20 cellular contexts compared by ENCODE assay signal in genomic region chr1:27584453-27584852, GRCh38. TPM values are rescaled to one million over a fixed set of nuclear protein-coding genes. Genes with fewer than 3 reads are reported as not detected.
DNase-seq lines count a peak whose midpoint lies in the region; ATAC-seq, FAIRE-seq and TF ChIP-seq lines count a peak whose summit lies in the region.
"Had no signal": no experiment of that assay in that cellular context is flagged by ENCODE, and none has a peak within 500 bp of the region (broad histone marks: within the 10 kb centered on the region; RNA-seq: fewer than 3 reads in every experiment).

No MANE protein-coding gene starts in this region.

- H3K4me1 ChIP-seq in breast epithelium (no peaks in the 10 kb centered on the region), adrenal gland (replicated peaks in 1 of 2) (peaks cover 49 to 100% of the 10 kb centered on the region in 2 donors), esophagus muscularis mucosa (peaks cover 69 to 90% (median 79%) of the 10 kb centered on the region in 4 donors), tibial artery (peaks cover 0 to 89% (median 58%) of the 10 kb centered on the region in 4 donors), pancreas (no peaks in the 10 kb centered on the region), prostate gland (replicated peaks) (no peaks in the 10 kb centered on the region)
- H3K4me1 ChIP-seq: Caco-2 had no signal

- H3K4me3 ChIP-seq in breast epithelium (no peak overlapping the region), adrenal gland (no peak overlapping the region), esophagus muscularis mucosa (no peak overlapping the region), tibial artery (no peak overlapping the region), pancreas (no peak overlapping the region), prostate gland (no peak overlapping the region)

- peak overlapping the region; percentile 36 for H3K27ac ChIP-seq in breast epithelium
- H3K27ac ChIP-seq in adrenal gland: peak overlapping the region in 4 of 5 donors; percentile 17 to 96 (median 73)
- H3K27ac ChIP-seq in esophagus muscularis mucosa (replicated peaks in 1 of 4): peak overlapping the region in 3 of 4 donors; percentile 15 to 37 (median 17)
- H3K27ac ChIP-seq in tibial artery: peak overlapping the region; percentile 84 to 97
- H3K27ac ChIP-seq in pancreas: no peak overlapping the region
- no peak overlapping the region for H3K27ac ChIP-seq in prostate gland
- H3K27ac ChIP-seq: 22Rv1 had no signal

- CTCF ChIA-PET in MCF 10A (lab: Yijun Ruan, JAX): interaction anchor here (6.6 kb wide), 1 partner anchor 27 kb away, joined by 28 read pairs; no protein-coding TSS in a partner anchor

- no peak for TF ChIP-seq CTCF in breast epithelium (IDR thresholded peaks at IDR 0.05)
- TF ChIP-seq CTCF in MCF 10A (IDR thresholded peaks at IDR 0.05; ENCODE audit: unreplicated experiment): no peak
- TF ChIP-seq CTCF in adrenal gland (IDR thresholded peaks at IDR 0.05): no peak
- TF ChIP-seq CTCF in esophagus muscularis mucosa (IDR thresholded peaks at IDR 0.05): no peak
- no peak for TF ChIP-seq CTCF in tibial artery (IDR thresholded peaks at IDR 0.05)
- TF ChIP-seq CTCF in pancreas (IDR thresholded peaks at IDR 0.05): no peak
- TF ChIP-seq CTCF in prostate gland (IDR thresholded peaks at IDR 0.05): no peak

- no peak for FAIRE-seq in pancreas (lab: Jason Lieb, UNC)
- FAIRE-seq: GM19239 had no signal

- H3K4me3 Mint-ChIP-seq in MCF 10A (ENCODE audit: unreplicated experiment): no peak overlapping the region
- H3K4me3 Mint-ChIP-seq: CD14-positive monocyte; CD8-positive, alpha-beta T cell; H9 had no signal

- no peaks in the 10 kb centered on the region for H3K9me3 Mint-ChIP-seq in MCF 10A (ENCODE audit: unreplicated experiment)
- H3K9me3 Mint-ChIP-seq: CD8-positive, alpha-beta T cell; H9 had no signal

- WGBS in adrenal gland, 4 donors: 72 to 90% (median 88%) methylated on average over 2 to 3 of the region's 3 CpGs
- 86% methylated on average over 3 of the region's 3 CpGs for WGBS in esophagus muscularis mucosa
- 97% methylated on average over 3 of the region's 3 CpGs for WGBS in pancreas, 2 donors
- 87% methylated on average over 3 of the region's 3 CpGs for WGBS in prostate gland

- peaks cover 21% of the 10 kb centered on the region for H3K4me1 Mint-ChIP-seq in MCF 10A (ENCODE audit: insufficient read depth, unreplicated experiment)

- TF ChIP-seq POLR2A in breast epithelium (IDR thresholded peaks at IDR 0.05) (no peak), adrenal gland (IDR thresholded peaks at IDR 0.05) (no peak), esophagus muscularis mucosa (IDR thresholded peaks at IDR 0.05; ENCODE audit: low read depth) (no peak), prostate gland (IDR thresholded peaks at IDR 0.05) (no peak)

- H3K9me3 ChIP-seq in breast epithelium (no peaks in the 10 kb centered on the region), adrenal gland (replicated peaks in 1 of 3) (no peaks in the 10 kb centered on the region), esophagus muscularis mucosa (no peaks in the 10 kb centered on the region), tibial artery (no peaks in the 10 kb centered on the region), pancreas (no peaks in the 10 kb centered on the region), prostate gland (no peaks in the 10 kb centered on the region)
- H3K9me3 ChIP-seq: Caco-2 had no signal

- H3K36me3 ChIP-seq in breast epithelium (no peaks in the 10 kb centered on the region), adrenal gland (replicated peaks in 1 of 2) (no peaks in the 10 kb centered on the region), esophagus muscularis mucosa (peaks cover 0 to 4% (median 0%) of the 10 kb centered on the region in 4 donors), tibial artery (peaks cover 0 to 7% (median 0%) of the 10 kb centered on the region in 3 donors), pancreas (no peaks in the 10 kb centered on the region), prostate gland (no peaks in the 10 kb centered on the region)

- POLR2A ChIA-PET in MCF 10A (lab: Yijun Ruan, JAX): interaction anchor here (1.3 to 3.5 kb wide), 3 partner anchors 9 to 95 kb away, joined by 3 to 12 read pairs (median 4); partner anchors contain the start of gene WASF2

- no peak for ATAC-seq in pancreas
- ATAC-seq: CD8-positive, alpha-beta T cell had no signal

- H3K27ac Mint-ChIP-seq in MCF 10A (ENCODE audit: low read depth, unreplicated experiment): no peak overlapping the region
- H3K27ac Mint-ChIP-seq: CD14-positive monocyte; CD8-positive, alpha-beta T cell; H9 had no signal

- DNase-seq in breast epithelium (ENCODE audit: low spot score in 2 of 2) (no peak), MCF 10A (ENCODE audit: unreplicated experiment) (no peak), adrenal gland (no peak), esophagus muscularis mucosa (ENCODE audit: extremely low spot score) (no peak), tibial artery (no peak), pancreas (no peak), prostate gland (ENCODE audit: low spot score) (no peak), NCI-H1048 (lab: John Stamatoyannopoulos, UW) (no peak)
- DNase-seq: Caco-2; CD8-positive, alpha-beta T cell; DND-41; GDM1; GOT3; H9 had no signal

- intact Hi-C loops in breast epithelium (cut with DNase I; ENCODE audit: low total_unique reads): no loop called here
- intact Hi-C loops in MCF 10A (cut with micrococcal nuclease): no loop called here
- intact Hi-C loops in adrenal gland (cut with DNase I): no loop called here
- intact Hi-C loops in esophagus muscularis mucosa (cut with DNase I): no loop called here
- intact Hi-C loops in tibial artery (cut with DNase I; ENCODE audit: low total_unique reads): no loop called here
- intact Hi-C loops in pancreas (cut with DNase I): no loop called here
- intact Hi-C loops in prostate gland (cut with DNase I): no loop called here

- no peak for TF ChIP-seq EP300 in esophagus muscularis mucosa (IDR thresholded peaks at IDR 0.05)

- BruUV-seq in MCF 10A (replicated peaks; lab: Mats Ljungman, UMichigan): no TSS peak

- H3K27me3 ChIP-seq in breast epithelium (no peaks in the 10 kb centered on the region), adrenal gland (no peaks in the 10 kb centered on the region), esophagus muscularis mucosa (no peaks in the 10 kb centered on the region), tibial artery (no peaks in the 10 kb centered on the region), pancreas (no peaks in the 10 kb centered on the region), prostate gland (replicated peaks; ENCODE audit: insufficient read depth) (no peaks in the 10 kb centered on the region)

- H3K36me3 Mint-ChIP-seq in MCF 10A (ENCODE audit: insufficient read depth, unreplicated experiment): peaks cover 10% of the 10 kb centered on the region
- H3K36me3 Mint-ChIP-seq: CD8-positive, alpha-beta T cell had no signal

- no peaks in the 10 kb centered on the region for H3K27me3 Mint-ChIP-seq in MCF 10A (ENCODE audit: insufficient read depth, unreplicated experiment)

RNA-seq across cellular contexts. Expression of gene AHDC1, which starts 19.5 kb away (rescaled TPM):
- total RNA-seq in breast epithelium (10 to 100 TPM; 10.7 to 17.1 (median 15.4) TPM), MCF 10A (2022) (18.4 and 25.2 TPM in 2 replicates), adrenal gland (100 to 1,000 TPM in 1 of 8 donors, 10 to 100 TPM in 7; 43.9 to 111 (median 71.8) TPM), esophagus muscularis mucosa (10 to 100 TPM; 14.7 to 54.3 (median 35.4) TPM), pancreas (10 to 100 TPM; 10.4 to 22.4 (median 13.7) TPM), prostate gland (10 to 100 TPM; 27.1 to 83.7 TPM)
- polyA plus RNA-seq in adrenal gland (10 to 100 TPM; 10.4 to 98.5 (median 27.0) TPM), pancreas (10 to 100 TPM; 16.3 to 27.5 TPM)

RNA-seq across cellular contexts. Expression of gene FGR, which starts 50.5 kb away (rescaled TPM):
- 10 to 100 TPM; 22.1 to 46.9 (median 24.3) TPM for total RNA-seq in breast epithelium
- not detected in 2 replicates for total RNA-seq in MCF 10A (2022)
- 10 to 100 TPM in 4 of 8 donors, 1 to 10 TPM in 4; 4.7 to 16.0 (median 10.4) TPM for total RNA-seq in adrenal gland
- polyA plus RNA-seq in adrenal gland: 10 to 100 TPM in 2 of 3 donors, 1 to 10 TPM in 1; 6.0 to 51.9 (median 11.3) TPM
- 10 to 100 TPM; 12.0 to 32.1 (median 12.6) TPM for total RNA-seq in esophagus muscularis mucosa
- 1 to 10 TPM in 4 of 6 donors, under 1 TPM in 2; 0.51 to 6.8 (median 2.5) TPM for total RNA-seq in pancreas
- 1 to 10 TPM; 3.6 to 5.8 TPM for polyA plus RNA-seq in pancreas
- total RNA-seq in prostate gland: 10 to 100 TPM in 1 of 2 donors, 1 to 10 TPM in 1; 4.0 to 10.8 TPM
- total RNA-seq: A673, Caco-2, H9, HT-29 had no signal
- polyA plus RNA-seq: BJ had no signal

Comparison
In these comparisons a context has a peak if more than half of its experiments do, and no peak if none do; other contexts are left out.
1. H3K27ac ChIP-seq: peak in breast epithelium (2 of 2), adrenal gland (4 of 5), esophagus muscularis mucosa (3 of 4) and tibial artery (2 of 2); none in pancreas (0 of 4) and prostate gland (0 of 2).